Comparison of ENCODE assay signal across 10 cellular contexts in the genomic region with DNA sequence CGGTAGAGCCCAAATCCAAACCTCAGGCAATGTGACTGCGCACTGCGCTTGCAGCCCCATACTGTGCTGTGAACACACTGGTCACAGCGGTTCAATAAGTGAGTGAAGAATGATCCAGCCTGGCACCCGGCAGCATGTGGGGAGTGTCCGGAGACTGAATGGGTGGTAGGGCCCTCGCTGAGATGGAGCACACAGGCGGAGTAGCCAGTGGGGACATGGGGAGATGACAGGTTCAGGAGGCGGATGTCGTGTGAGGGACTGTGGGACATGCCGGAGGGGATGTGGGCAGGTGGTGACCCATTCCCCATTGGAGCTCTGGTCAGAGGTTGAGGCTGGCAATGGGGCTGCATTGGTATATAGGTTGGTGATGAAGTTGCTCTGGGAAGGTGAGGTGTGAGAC. TPM values are rescaled to one million over a fixed set of nuclear protein-coding genes. Genes with fewer than 3 reads are reported as not detected.
DNase-seq lines count a peak whose midpoint lies in the region; ATAC-seq lines count a peak whose summit lies in the region.
"Had no signal": no experiment of that assay in that cellular context is flagged by ENCODE, and none has a peak within 500 bp of the region (broad histone marks: within the 10 kb centered on the region; RNA-seq: fewer than 3 reads in every experiment).

No MANE protein-coding gene starts in this region.

- intact Hi-C loops in left ventricle myocardium superior (cut with micrococcal nuclease) (loop anchor here (10.0 kb wide), 1 partner anchor 45 kb away; no protein-coding TSS in a partner anchor), left cardiac atrium (cut with DNase I) (loop anchor here (1.0 to 10.0 kb wide), 3 partner anchors 23 to 47 kb away; no protein-coding TSS in a partner anchor)

- ATAC-seq in left ventricle myocardium superior (no peak), left cardiac atrium (no peak)

- DNase-seq in left ventricle myocardium superior (peak; percentile 25), left cardiac atrium (no peak), amygdala (lab: John Stamatoyannopoulos, UW) (no peak), COLO668 (lab: John Stamatoyannopoulos, UW; ENCODE audit: unreplicated experiment) (no peak)

RNA-seq across cellular contexts. Expression of gene SRARP, which starts 5.6 kb away (rescaled TPM):
- total RNA-seq in left ventricle myocardium superior = 0.84 TPM
- under 1 TPM; 0.15 to 0.52 TPM for total RNA-seq in left cardiac atrium
- total RNA-seq: H4, M059J, OCI-LY7, RPMI7951, SK-MEL-5 had no signal

RNA-seq across cellular contexts. Expression of gene HSPB7, which starts 8.2 kb away (rescaled TPM):
- 3,996 TPM for total RNA-seq in left ventricle myocardium superior
- 1,000 to 10,000 TPM; 1,770 to 2,192 TPM for total RNA-seq in left cardiac atrium
- total RNA-seq: Caco-2, H4, OCI-LY7 had no signal

RNA-seq across cellular contexts. Expression of gene CLCNKA, which starts 12.2 kb away (rescaled TPM):
- 0.15 TPM for total RNA-seq in left ventricle myocardium superior
- under 1 TPM; 0.26 to 0.38 TPM for total RNA-seq in left cardiac atrium
- total RNA-seq: Caco-2, H4, OCI-LY7, SK-MEL-5 had no signal

RNA-seq across cellular contexts. Expression of gene ZBTB17, which starts 33.8 kb away (rescaled TPM):
- total RNA-seq in left ventricle myocardium superior (27.3 TPM), left cardiac atrium (10 to 100 TPM; 22.4 to 24.6 TPM)

RNA-seq across cellular contexts. Expression of gene CLCNKB, which starts 33.9 kb away (rescaled TPM):
- total RNA-seq in left ventricle myocardium superior (2.1 TPM), left cardiac atrium (1 to 10 TPM; 2.2 to 2.5 TPM)
- total RNA-seq: Caco-2, H4, OCI-LY7, RPMI7951 had no signal
